In the genomic region with DNA sequence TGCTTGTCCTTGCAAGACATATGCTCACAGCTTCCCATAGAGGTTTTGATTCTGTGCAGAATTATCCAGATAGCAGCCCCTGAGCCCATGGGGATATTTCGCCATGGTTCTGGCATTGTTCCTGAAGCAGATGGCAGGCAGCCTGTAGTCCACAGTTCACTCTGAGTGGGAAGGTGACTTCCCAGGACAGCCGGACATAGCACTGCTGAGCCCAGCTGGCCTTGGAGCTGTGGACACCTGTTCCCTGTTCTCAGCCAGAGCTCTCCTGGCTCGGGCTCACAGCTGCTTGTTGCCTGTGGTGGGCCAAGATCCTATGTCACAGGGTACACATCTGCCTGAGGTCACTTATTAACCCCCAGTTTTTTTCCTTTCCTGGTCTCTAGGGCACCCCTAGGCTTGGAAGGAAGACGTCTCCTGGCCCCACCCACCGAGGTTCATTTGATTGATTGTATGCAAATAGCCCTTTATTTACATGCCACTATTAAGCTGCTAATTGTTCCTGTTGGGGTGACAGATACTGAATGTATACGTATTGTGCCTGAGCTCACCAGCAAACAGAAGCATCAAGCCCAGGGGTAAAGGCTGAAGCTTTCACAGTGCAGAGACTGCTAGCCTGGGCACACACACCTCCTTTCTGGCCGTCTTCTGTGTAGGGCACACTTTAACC, we compare ENCODE assay signal across 15 cellular contexts.
DNase-seq lines count a peak whose midpoint lies in the region; TF ChIP-seq lines count a peak whose summit lies in the region.
"Had no signal": no experiment of that assay in that cellular context is flagged by ENCODE, and none has a peak within 500 bp of the region (broad histone marks: within the 10 kb centered on the region; RNA-seq: fewer than 3 reads in every experiment).

No MANE protein-coding gene starts in this region.

- no peaks in the 10 kb centered on the region for H3K9me3 Mint-ChIP-seq in endodermal cell
- peaks cover 0 to 1% (median 0%) of the 10 kb centered on the region in 6 donors for H3K9me3 Mint-ChIP-seq in immature natural killer cell
- H3K9me3 Mint-ChIP-seq: activated B cell treated with CpG ODN at 0.5 μM for 24 hours; activated naive CD8-positive, alpha-beta T cell treated with anti-CD3 and anti-CD28 coated beads, Interleukin-2, amount 10 ng/mL, durations not matched to agents 7 days and 5 days; neural crest cell had no signal

- peaks cover 73% of the 10 kb centered on the region for H3K79me2 ChIP-seq in Loucy (ENCODE audit: insufficient read depth, low read length)
- no peaks in the 10 kb centered on the region for H3K79me2 ChIP-seq in mesendoderm (ENCODE audit: control insufficient read depth, insufficient read depth, low read length)
- H3K79me2 ChIP-seq in GM23248 (ENCODE audit: insufficient read depth): no peaks in the 10 kb centered on the region

- H3K56ac ChIP-seq in mesendoderm (ENCODE audit: low read length): peak overlapping the region; percentile 11

- H3K4me3 ChIP-seq in Loucy (ENCODE audit: low read length, poor library complexity, severe bottlenecking) (peak overlapping the region; percentile 5), endodermal cell (ENCODE audit: low read length) (no peak overlapping the region), mesendoderm (ENCODE audit: low read length) (no peak overlapping the region), stomach smooth muscle (ENCODE audit: low read length in 2 of 2) (peak overlapping the region; percentile 23 to 29), GM23248 (no peak overlapping the region)
- H3K4me3 ChIP-seq: SK-N-MC had no signal

- H3K27ac Mint-ChIP-seq in endodermal cell: peak overlapping the region; percentile 40
- H3K27ac Mint-ChIP-seq in immature natural killer cell: no peak overlapping the region
- H3K27ac Mint-ChIP-seq: activated B cell treated with CpG ODN at 0.5 μM for 24 hours; activated naive CD8-positive, alpha-beta T cell treated with anti-CD3 and anti-CD28 coated beads, Interleukin-2, amount 10 ng/mL, durations not matched to agents 7 days and 5 days had no signal

- H3K36me3 Mint-ChIP-seq in endodermal cell (ENCODE audit: low read depth) (peaks cover 62% of the 10 kb centered on the region), immature natural killer cell (peaks cover 0 to 23% (median 0%) of the 10 kb centered on the region in 3 donors)
- H3K36me3 Mint-ChIP-seq: activated naive CD8-positive, alpha-beta T cell treated with anti-CD3 and anti-CD28 coated beads, Interleukin-2, amount 10 ng/mL, durations not matched to agents 7 days and 5 days had no signal

- H2BK15ac ChIP-seq in mesendoderm (replicated peaks; ENCODE audit: low read depth): no peak overlapping the region

- no peaks in the 10 kb centered on the region for H3K9me2 ChIP-seq in Loucy (replicated peaks; ENCODE audit: low read depth, low read length)
- no peaks in the 10 kb centered on the region for H3K9me2 ChIP-seq in GM23248 (ENCODE audit: insufficient read depth)

- no peak overlapping the region for H3K23ac ChIP-seq in mesendoderm (ENCODE audit: low read length)

- no peak overlapping the region for H2BK120ac ChIP-seq in mesendoderm (ENCODE audit: low read depth, low read length)

- H3K4me3 Mint-ChIP-seq in endodermal cell (no peak overlapping the region), immature natural killer cell (no peak overlapping the region)
- H3K4me3 Mint-ChIP-seq: activated B cell treated with CpG ODN at 0.5 μM for 24 hours; activated naive CD8-positive, alpha-beta T cell treated with anti-CD3 and anti-CD28 coated beads, Interleukin-2, amount 10 ng/mL, durations not matched to agents 7 days and 5 days; neural crest cell had no signal

- H3K9ac ChIP-seq in Loucy (ENCODE audit: low read depth, low read length, poor library complexity, severe bottlenecking) (peak overlapping the region; percentile 31), endodermal cell (ENCODE audit: extremely low read depth, low read length, poor library complexity, severe bottlenecking) (no peak overlapping the region), mesendoderm (ENCODE audit: low read length) (no peak overlapping the region), stomach smooth muscle (ENCODE audit: low read length in 2 of 2) (peak overlapping the region; percentile 62 to 65), GM23248 (no peak overlapping the region)

- in situ Hi-C loops in GM23248 (cut with MboI): no loop called here

- peak overlapping the region; percentile 96 for H3K4me2 ChIP-seq in Loucy (ENCODE audit: low read depth, low read length, poor library complexity, severe bottlenecking)
- no peak overlapping the region for H3K4me2 ChIP-seq in mesendoderm (ENCODE audit: low read length)
- H3K4me2 ChIP-seq in GM23248 (ENCODE audit: unreplicated experiment): no peak overlapping the region

- H3K18ac ChIP-seq in mesendoderm (ENCODE audit: low read length): no peak overlapping the region

- H4K20me1 ChIP-seq in Loucy (ENCODE audit: insufficient read depth, low read length, poor library complexity, severe bottlenecking) (no peaks in the 10 kb centered on the region), GM23248 (ENCODE audit: insufficient read depth) (no peaks in the 10 kb centered on the region)

- no peaks in the 10 kb centered on the region for H3K27me3 Mint-ChIP-seq in endodermal cell (ENCODE audit: insufficient read depth)
- H3K27me3 Mint-ChIP-seq in immature natural killer cell (ENCODE audit: low read depth in 3 of 3): peaks cover 0 to 3% (median 3%) of the 10 kb centered on the region in 3 donors
- H3K27me3 Mint-ChIP-seq: activated naive CD8-positive, alpha-beta T cell treated with anti-CD3 and anti-CD28 coated beads, Interleukin-2, amount 10 ng/mL, durations not matched to agents 7 days and 5 days had no signal

- H3K4me1 ChIP-seq in Loucy (ENCODE audit: insufficient read depth, low read length, poor library complexity, severe bottlenecking): peaks cover 57% of the 10 kb centered on the region
- H3K4me1 ChIP-seq in endodermal cell (ENCODE audit: control insufficient read depth, insufficient read depth, low read length): peaks cover 12% of the 10 kb centered on the region
- peaks cover 2% of the 10 kb centered on the region for H3K4me1 ChIP-seq in mesendoderm (ENCODE audit: control insufficient read depth, low read depth, low read length)
- H3K4me1 ChIP-seq in stomach smooth muscle (ENCODE audit: control insufficient read depth, insufficient read depth, low read length): peaks cover 25% of the 10 kb centered on the region
- H3K4me1 ChIP-seq in GM23248 (ENCODE audit: insufficient read depth): no peaks in the 10 kb centered on the region

- H3F3A ChIP-seq in Loucy (ENCODE audit: low read depth) (peaks cover 8% of the 10 kb centered on the region), GM23248 (ENCODE audit: insufficient read depth) (peaks cover 13% of the 10 kb centered on the region)

- no peak overlapping the region for H4K8ac ChIP-seq in mesendoderm (ENCODE audit: low read depth, low read length)

- no peaks in the 10 kb centered on the region for H3K27me3 ChIP-seq in Loucy (ENCODE audit: insufficient read depth, low read length, poor library complexity, severe bottlenecking)
- no peaks in the 10 kb centered on the region for H3K27me3 ChIP-seq in endodermal cell (ENCODE audit: control insufficient read depth, insufficient read depth, low read length, poor library complexity, severe bottlenecking)
- no peaks in the 10 kb centered on the region for H3K27me3 ChIP-seq in mesendoderm (ENCODE audit: insufficient read depth, low read length, poor library complexity)
- H3K27me3 ChIP-seq in stomach smooth muscle (ENCODE audit: control insufficient read depth in 1 of 2, insufficient read depth in 2 of 2, low read length in 2 of 2): no peaks in the 10 kb centered on the region
- H3K27me3 ChIP-seq in GM23248 (replicated peaks; ENCODE audit: insufficient read depth): no peaks in the 10 kb centered on the region

- H2AFZ ChIP-seq in Loucy (ENCODE audit: low read length) (no peak overlapping the region), GM23248 (no peak overlapping the region)

- H4K5ac ChIP-seq in mesendoderm (ENCODE audit: low read length): no peak overlapping the region

- DNase-seq in endodermal cell (peak; percentile 66), mesendoderm (peak; percentile 53), kidney tubule cell (ENCODE audit: low spot score) (no peak), NCI-H2227 (lab: John Stamatoyannopoulos, UW; ENCODE audit: unreplicated experiment) (no peak), immature natural killer cell (no peak), GM23248 (no peak)
- DNase-seq: activated B cell treated with CpG ODN at 0.5 μM for 24 hours; activated naive CD8-positive, alpha-beta T cell treated with anti-CD3 and anti-CD28 coated beads, Interleukin-2, amount 10 ng/mL, durations not matched to agents 7 days and 5 days; foreskin melanocyte; Kasumi-1; NCI-H2081 treated with DMSO at 0.1 percent for 48 hours had no signal

- no peak overlapping the region for H3K4ac ChIP-seq in mesendoderm (ENCODE audit: low read depth, low read length)

- WGBS in endodermal cell (ENCODE audit: insufficient coverage in 1 of 2, insufficient read length in 1 of 2), 2 experiments: 67 to 73% methylated on average over 5 to 7 of the region's 7 CpGs
- no CpG with 5 or more reads among the region's 7 CpGs for WGBS in mesendoderm (ENCODE audit: extremely low coverage, insufficient coverage, low lambda C conversion rate)
- 79 to 80% methylated on average over 7 of the region's 7 CpGs for WGBS in GM23248 (ENCODE audit: low coverage in 1 of 2, low lambda C conversion rate in 2 of 2, missing lambda C conversion rate in 2 of 2), 2 experiments

- TF ChIP-seq CTCF in Loucy (conservative IDR thresholded peaks at IDR 0.05; ENCODE audit: low read length) (no peak), endodermal cell (conservative IDR thresholded peaks at IDR 0.05) (no peak)

- no peak overlapping the region for H2BK5ac ChIP-seq in mesendoderm (ENCODE audit: low read length)

- H2AK5ac ChIP-seq in mesendoderm (ENCODE audit: low read length): no peak overlapping the region

- H3K9me3 ChIP-seq in Loucy (ENCODE audit: insufficient read depth, low read depth, low read length) (no peaks in the 10 kb centered on the region), endodermal cell (ENCODE audit: control insufficient read depth, low read length) (no peaks in the 10 kb centered on the region), stomach smooth muscle (ENCODE audit: control insufficient read depth in 2 of 2, low read length in 2 of 2) (no peaks in the 10 kb centered on the region), GM23248 (ENCODE audit: low read depth) (no peaks in the 10 kb centered on the region)

- no peaks in the 10 kb centered on the region for H3K79me1 ChIP-seq in mesendoderm (ENCODE audit: low read length)

- H3K4me1 Mint-ChIP-seq in endodermal cell (peaks cover 44% of the 10 kb centered on the region), immature natural killer cell (peaks cover 24 to 31% of the 10 kb centered on the region in 2 donors)
- H3K4me1 Mint-ChIP-seq: neural crest cell had no signal

- H3K36me3 ChIP-seq in Loucy (ENCODE audit: insufficient read depth, low read length): peaks cover 58% of the 10 kb centered on the region
- peaks cover 25% of the 10 kb centered on the region for H3K36me3 ChIP-seq in endodermal cell (ENCODE audit: control insufficient read depth, insufficient read depth, low read length)
- peaks cover 5% of the 10 kb centered on the region for H3K36me3 ChIP-seq in mesendoderm (ENCODE audit: control insufficient read depth, insufficient read depth, low read length)
- H3K36me3 ChIP-seq in stomach smooth muscle (ENCODE audit: control insufficient read depth in 2 of 2, insufficient read depth in 2 of 2, low read length in 2 of 2): peaks cover 26 to 38% of the 10 kb centered on the region in 2 donors
- peaks cover 34% of the 10 kb centered on the region for H3K36me3 ChIP-seq in GM23248 (ENCODE audit: low read depth)

- H3K27ac ChIP-seq in endodermal cell (ENCODE audit: low read depth, low read length) (no peak overlapping the region), mesendoderm (ENCODE audit: low read depth, low read length) (no peak overlapping the region), stomach smooth muscle (ENCODE audit: low read length) (peak overlapping the region; percentile 85), GM23248 (no peak overlapping the region)
- H3K27ac ChIP-seq: SK-N-MC had no signal

Comparison
In these comparisons a context has a peak if more than half of its experiments do, and no peak if none do; other contexts are left out.
1. H3K4me3 ChIP-seq: peak in Loucy (single experiment) and stomach smooth muscle (2 of 2); none in endodermal cell (single experiment), mesendoderm (single experiment) and GM23248 (single experiment).
2. H3K9ac ChIP-seq: peak in Loucy (single experiment) and stomach smooth muscle (2 of 2); none in endodermal cell (single experiment), mesendoderm (single experiment) and GM23248 (single experiment).
3. DNase-seq: peak in endodermal cell (single experiment) and mesendoderm (single experiment); none in kidney tubule cell (single experiment), NCI-H2227 (single experiment), immature natural killer cell (0 of 3) and GM23248 (single experiment).